ENCODE assay signal across 17 cellular contexts in the genomic region with DNA sequence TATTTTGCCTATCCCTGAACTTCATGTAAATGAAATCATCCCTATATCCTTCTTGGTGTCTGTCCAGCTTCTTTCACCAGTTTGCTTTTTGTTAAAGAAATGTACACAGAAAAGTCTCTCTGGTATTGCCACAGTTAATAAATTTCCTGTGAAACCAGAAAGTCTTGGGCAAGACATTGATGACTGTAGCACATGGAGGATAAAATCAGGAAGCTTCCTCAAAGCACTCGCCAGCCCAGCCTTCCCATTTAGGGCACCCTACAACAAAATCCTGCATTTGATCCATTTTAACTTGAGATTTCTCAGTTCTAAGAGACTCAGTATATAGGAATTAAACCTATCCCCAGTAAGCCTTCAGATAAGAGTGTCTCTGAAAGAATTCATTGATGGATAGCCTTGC.
DNase-seq lines count a peak whose midpoint lies in the region; ATAC-seq and TF ChIP-seq lines count a peak whose summit lies in the region.
"Had no signal": no experiment of that assay in that cellular context is flagged by ENCODE, and none has a peak within 500 bp of the region (broad histone marks: within the 10 kb centered on the region; RNA-seq: fewer than 3 reads in every experiment).

No MANE protein-coding gene starts in this region.

- H3K4me1 ChIP-seq in GM23338 (ENCODE audit: insufficient read depth) (peaks cover 13% of the 10 kb centered on the region), neural progenitor cell (no peaks in the 10 kb centered on the region), gastrocnemius medialis (no peaks in the 10 kb centered on the region), Caco-2 (no peaks in the 10 kb centered on the region)
- H3K4me1 ChIP-seq: A549, BE2C had no signal

- POLR2A ChIA-PET in Caco-2 (lab: Charles Lee): no interaction called here

- intact Hi-C loops in gastrocnemius medialis (cut with DNase I; ENCODE audit: low total_unique reads): no loop called here
- intact Hi-C loops in Caco-2 (cut with micrococcal nuclease; ENCODE audit: unreplicated experiment): no loop called here

- H3K4me3 Mint-ChIP-seq in GM23338 (no peak overlapping the region), neural progenitor cell (no peak overlapping the region), Caco-2 (ENCODE audit: unreplicated experiment) (no peak overlapping the region)
- H3K4me3 Mint-ChIP-seq: CD8-positive, alpha-beta T cell had no signal

- H3K9ac ChIP-seq in neural progenitor cell: no peak overlapping the region
- H3K9ac ChIP-seq: GM23248 had no signal

- H3K9me3 Mint-ChIP-seq in GM23338 (no peaks in the 10 kb centered on the region), neural progenitor cell (peaks cover 4% of the 10 kb centered on the region), Caco-2 (ENCODE audit: unreplicated experiment) (no peaks in the 10 kb centered on the region)
- H3K9me3 Mint-ChIP-seq: CD8-positive, alpha-beta T cell had no signal

- H3K4me1 Mint-ChIP-seq in GM23338 (peaks cover 15% of the 10 kb centered on the region), neural progenitor cell (peaks cover 24% of the 10 kb centered on the region), Caco-2 (ENCODE audit: low read depth, unreplicated experiment) (peaks cover 8% of the 10 kb centered on the region)

- H3K36me3 Mint-ChIP-seq in GM23338 (ENCODE audit: low read depth): no peaks in the 10 kb centered on the region
- H3K36me3 Mint-ChIP-seq in neural progenitor cell: no peaks in the 10 kb centered on the region
- H3K36me3 Mint-ChIP-seq in Caco-2 (ENCODE audit: insufficient read depth, unreplicated experiment): no peaks in the 10 kb centered on the region
- H3K36me3 Mint-ChIP-seq: CD8-positive, alpha-beta T cell had no signal

- BruUV-seq in Caco-2 (replicated peaks; lab: Mats Ljungman, UMichigan): no TSS peak

- no peaks in the 10 kb centered on the region for H3K9me2 ChIP-seq in GM23338 (ENCODE audit: insufficient read depth)

- no peaks in the 10 kb centered on the region for H4K20me1 ChIP-seq in GM23338 (replicated peaks; ENCODE audit: insufficient read depth)
- H4K20me1 ChIP-seq in neural progenitor cell (ENCODE audit: low read depth): no peaks in the 10 kb centered on the region

- no peak overlapping the region for H2AFZ ChIP-seq in GM23338
- no peak overlapping the region for H2AFZ ChIP-seq in neural progenitor cell (replicated peaks)
- H2AFZ ChIP-seq: GM23248 had no signal

- no peak for TF ChIP-seq POLR2A in gastrocnemius medialis (IDR thresholded peaks at IDR 0.05)

- CTCF ChIA-PET in Caco-2 (lab: Charles Lee): no interaction called here

- no peaks in the 10 kb centered on the region for H3F3A ChIP-seq in GM23338 (replicated peaks; ENCODE audit: low read depth)
- H3F3A ChIP-seq in neural progenitor cell (ENCODE audit: low read depth): no peaks in the 10 kb centered on the region

- H3K27ac Mint-ChIP-seq in GM23338: no peak overlapping the region
- peak overlapping the region; percentile 79 for H3K27ac Mint-ChIP-seq in neural progenitor cell
- no peak overlapping the region for H3K27ac Mint-ChIP-seq in Caco-2 (ENCODE audit: unreplicated experiment)
- H3K27ac Mint-ChIP-seq: CD8-positive, alpha-beta T cell had no signal

- in situ Hi-C loops in gastrocnemius medialis (cut with MboI; ENCODE audit: low sequenced_read_pairs in 4 of 4): no loop called here

- H3K27ac ChIP-seq in GM23338 (ENCODE audit: low read depth) (no peak overlapping the region), neural progenitor cell (no peak overlapping the region), gastrocnemius medialis (no peak overlapping the region)
- H3K27ac ChIP-seq: A549, C4-2B, GM23248 had no signal

- H3K79me2 ChIP-seq in GM23338 (replicated peaks; ENCODE audit: insufficient read depth) (no peaks in the 10 kb centered on the region), neural progenitor cell (ENCODE audit: low read depth) (no peaks in the 10 kb centered on the region)

- peak overlapping the region; percentile 14 for H3K4me2 ChIP-seq in GM23338
- H3K4me2 ChIP-seq in neural progenitor cell: no peak overlapping the region
- H3K4me2 ChIP-seq: A549 had no signal

- no peak for ATAC-seq in GM23338
- no peak for ATAC-seq in gastrocnemius medialis
- ATAC-seq in HG02970 (IDR thresholded peaks at IDR 0.05; ENCODE audit: low FRiP score, unreplicated experiment): no peak
- ATAC-seq: A549; CD8-positive, alpha-beta T cell had no signal

- no peak overlapping the region for H3K4me3 ChIP-seq in GM23338
- H3K4me3 ChIP-seq in neural progenitor cell: no peak overlapping the region
- no peak overlapping the region for H3K4me3 ChIP-seq in gastrocnemius medialis
- H3K4me3 ChIP-seq in Caco-2 (ENCODE audit: low read depth, low read length): no peak overlapping the region
- H3K4me3 ChIP-seq: A549, GM23248 had no signal

- H3K9me3 ChIP-seq in neural progenitor cell (ENCODE audit: low read depth) (no peaks in the 10 kb centered on the region), gastrocnemius medialis (no peaks in the 10 kb centered on the region), Caco-2 (no peaks in the 10 kb centered on the region)
- H3K9me3 ChIP-seq: A549, BE2C had no signal

- H3K36me3 ChIP-seq in GM23338 (ENCODE audit: insufficient read depth) (no peaks in the 10 kb centered on the region), neural progenitor cell (no peaks in the 10 kb centered on the region), gastrocnemius medialis (no peaks in the 10 kb centered on the region), Caco-2 (ENCODE audit: control insufficient read depth, insufficient read depth, low read length) (no peaks in the 10 kb centered on the region)
- H3K36me3 ChIP-seq: BE2C had no signal

- H3K27me3 Mint-ChIP-seq in GM23338 (ENCODE audit: insufficient read depth, low read depth, poor library complexity) (peaks cover 2% of the 10 kb centered on the region), neural progenitor cell (ENCODE audit: insufficient read depth, low read depth) (no peaks in the 10 kb centered on the region), Caco-2 (ENCODE audit: insufficient read depth, unreplicated experiment) (peaks cover 11% of the 10 kb centered on the region)

- no peaks in the 10 kb centered on the region for H3K27me3 ChIP-seq in GM23338 (ENCODE audit: insufficient read depth)
- no peaks in the 10 kb centered on the region for H3K27me3 ChIP-seq in neural progenitor cell
- H3K27me3 ChIP-seq in gastrocnemius medialis: no peaks in the 10 kb centered on the region
- H3K27me3 ChIP-seq in Caco-2 (replicated peaks; ENCODE audit: control insufficient read depth, insufficient read depth, low read length): no peaks in the 10 kb centered on the region; the same call in 1 of the 2 replicates
- H3K27me3 ChIP-seq: BE2C had no signal

- no peak for TF ChIP-seq CTCF in GM23338 (conservative IDR thresholded peaks at IDR 0.05; ENCODE audit: low read depth in 2 of 2)
- TF ChIP-seq CTCF in neural progenitor cell (IDR thresholded peaks at IDR 0.05): no peak
- no peak for TF ChIP-seq CTCF in gastrocnemius medialis (IDR thresholded peaks at IDR 0.05 in 4 of 5, conservative IDR thresholded peaks at IDR 0.05 in 1 of 5)
- TF ChIP-seq CTCF in Caco-2 (IDR thresholded peaks at IDR 0.05; ENCODE audit: insufficient read depth in 1 of 2, low read depth in 1 of 2, low read length in 1 of 2, severe bottlenecking in 1 of 2, unreplicated experiment in 1 of 2): no peak

- DNase-seq in GM23338 (ENCODE audit: low spot score) (no peak), MV-4-11 (lab: John Stamatoyannopoulos, UW) (peak; percentile 22), SKM-1 treated with dmso at 0.1 percent for 144 hours (lab: John Stamatoyannopoulos, UW; ENCODE audit: unreplicated experiment) (peak; percentile 7), neural progenitor cell (ENCODE audit: low spot score) (no peak), gastrocnemius medialis (no peak), Caco-2 (no peak)
- DNase-seq: BE2C; CD8-positive, alpha-beta T cell; COR-L47; DND-41; GDM1; GM23248; H7; IMR-90 had no signal

TF ChIP-seq in GM23338, 12 proteins besides CTCF, POLR2A, EP300 and RAD21 (continues in another document):
- TF ChIP-seq POLR2AphosphoS5 (IDR thresholded peaks at IDR 0.05; ENCODE audit: low read depth): no peak
- no peak for TF ChIP-seq ZNF114 (CRISPR knock-in tag; IDR thresholded peaks at IDR 0.05)
- no peak for TF ChIP-seq JUNB (IDR thresholded peaks at IDR 0.05; ENCODE audit: unreplicated experiment)
- TF ChIP-seq NANOG (IDR thresholded peaks at IDR 0.05; ENCODE audit: borderline replicate concordance): no peak
- TF ChIP-seq ZNF331 (CRISPR knock-in tag; IDR thresholded peaks at IDR 0.05; ENCODE audit: low read depth): no peak
- TF ChIP-seq, protein P1, sequence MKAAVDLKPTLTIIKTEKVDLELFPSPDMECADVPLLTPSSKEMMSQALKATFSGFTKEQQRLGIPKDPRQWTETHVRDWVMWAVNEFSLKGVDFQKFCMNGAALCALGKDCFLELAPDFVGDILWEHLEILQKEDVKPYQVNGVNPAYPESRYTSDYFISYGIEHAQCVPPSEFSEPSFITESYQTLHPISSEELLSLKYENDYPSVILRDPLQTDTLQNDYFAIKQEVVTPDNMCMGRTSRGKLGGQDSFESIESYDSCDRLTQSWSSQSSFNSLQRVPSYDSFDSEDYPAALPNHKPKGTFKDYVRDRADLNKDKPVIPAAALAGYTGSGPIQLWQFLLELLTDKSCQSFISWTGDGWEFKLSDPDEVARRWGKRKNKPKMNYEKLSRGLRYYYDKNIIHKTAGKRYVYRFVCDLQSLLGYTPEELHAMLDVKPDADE (IDR thresholded peaks at IDR 0.05): no peak
- TF ChIP-seq EZH2 (IDR thresholded peaks at IDR 0.05; ENCODE audit: low read depth, unreplicated experiment): no peak

Comparison
In these comparisons a context has a peak if more than half of its experiments do, and no peak if none do; other contexts are left out.
1. DNase-seq: peak in MV-4-11 (single experiment) and SKM-1 treated with dmso at 0.1 percent for 144 hours (single experiment); none in GM23338 (single experiment), neural progenitor cell (single experiment), gastrocnemius medialis (0 of 2) and Caco-2 (0 of 2).